1 cellular context compared by ENCODE assay signal in genomic region chr1:169624887-169625286, GRCh38.
TF ChIP-seq lines count a peak whose summit lies in the region.

No MANE protein-coding gene starts in this region.

TF ChIP-seq in H1, 55 proteins besides CTCF, POLR2A, EP300 and RAD21 (continued from another document):
- TF ChIP-seq ATF3 (IDR thresholded peaks at IDR 0.05; ENCODE audit: insufficient read depth, low read depth, low read length) (no peak), HDAC6 (IDR thresholded peaks at IDR 0.05; ENCODE audit: low read depth, low read length) (no peak), PHF8 (conservative IDR thresholded peaks at IDR 0.05; ENCODE audit: low read depth, low read length) (no peak), KDM1A (IDR thresholded peaks at IDR 0.05; ENCODE audit: borderline replicate concordance, low read length) (no peak), E2F6 (IDR thresholded peaks at IDR 0.05) (no peak), SP2 (IDR thresholded peaks at IDR 0.05; ENCODE audit: low read length) (no peak), GABPA (IDR thresholded peaks at IDR 0.05; ENCODE audit: borderline replicate concordance, insufficient read depth, low read length) (no peak), SRF (IDR thresholded peaks at IDR 0.05; ENCODE audit: low read depth, low read length) (no peak), SIX5 (IDR thresholded peaks at IDR 0.05; ENCODE audit: low read depth, low read length) (no peak), FOSL1 (IDR thresholded peaks at IDR 0.05; ENCODE audit: insufficient read depth, low read depth, low read length) (no peak), RFX5 (IDR thresholded peaks at IDR 0.05; ENCODE audit: borderline replicate concordance, low read depth, low read length) (no peak), CHD2 (IDR thresholded peaks at IDR 0.05; ENCODE audit: low read length) (no peak), TEAD4 (IDR thresholded peaks at IDR 0.05; ENCODE audit: low read depth, low read length) (no peak)
